Comparison of ENCODE assay signal across 16 cellular contexts in genomic region chr17:45914036-45914717, GRCh38. TPM values are rescaled to one million over a fixed set of nuclear protein-coding genes. Genes with fewer than 3 reads are reported as not detected.
A peak's percentile ranks its signal among the peaks of the same experiment; 100 is the strongest.
DNase-seq lines count a peak whose midpoint lies in the region; ATAC-seq and TF ChIP-seq lines count a peak whose summit lies in the region.
"Had no signal": no experiment of that assay in that cellular context is flagged by ENCODE, and none has a peak within 500 bp of the region (broad histone marks: within the 10 kb centered on the region; RNA-seq: fewer than 3 reads in every experiment).

No MANE protein-coding gene starts in this region.

- peaks cover 23% of the 10 kb centered on the region for H3K27me3 Mint-ChIP-seq in nephron progenitor cell (ENCODE audit: low read depth, poor library complexity)

- H3K9me3 ChIP-seq in BE2C (no peaks in the 10 kb centered on the region; the same call in 1 of the 2 replicates), mesenchymal stem cell (ENCODE audit: control insufficient read depth, low read length) (peaks cover 8% of the 10 kb centered on the region)
- H3K9me3 ChIP-seq: HAP-1 had no signal

- TF ChIP-seq CTCF in BE2C (IDR thresholded peaks at IDR 0.05; ENCODE audit: low read depth, low read length) (peak; percentile 16), nephron progenitor cell (IDR thresholded peaks at IDR 0.05) (no peak)

- no peak overlapping the region for H3K18ac ChIP-seq in mesenchymal stem cell (ENCODE audit: low read depth in 1 of 2, low read length in 2 of 2)

- 42% methylated on average over 9 of the region's 10 CpGs for WGBS in mesenchymal stem cell

- H4K91ac ChIP-seq in mesenchymal stem cell (ENCODE audit: low read length): peak overlapping the region; percentile 31

- no peaks in the 10 kb centered on the region for H3K79me1 ChIP-seq in mesenchymal stem cell (replicated peaks; ENCODE audit: low read length, poor library complexity, severe bottlenecking)

- H2BK15ac ChIP-seq in mesenchymal stem cell (ENCODE audit: low read depth, poor library complexity, severe bottlenecking): no peak overlapping the region

- no peaks in the 10 kb centered on the region for H3K27me3 ChIP-seq in BE2C
- H3K27me3 ChIP-seq in mesenchymal stem cell (ENCODE audit: control insufficient read depth in 1 of 2, insufficient read depth in 1 of 2, low read length in 2 of 2): peaks cover 32 to 58% of the 10 kb centered on the region in 2 experiments

- no peak overlapping the region for H2BK5ac ChIP-seq in mesenchymal stem cell (ENCODE audit: low read depth, low read length, poor library complexity, severe bottlenecking)

- H3K27ac Mint-ChIP-seq in nephron progenitor cell: no peak overlapping the region

- no peak overlapping the region for H3K4ac ChIP-seq in mesenchymal stem cell (ENCODE audit: low read depth in 1 of 2, low read length in 2 of 2)

- no peak overlapping the region for H2AK5ac ChIP-seq in mesenchymal stem cell (ENCODE audit: low read length, severe bottlenecking)

- no peak overlapping the region for H4K8ac ChIP-seq in mesenchymal stem cell (ENCODE audit: low read length)

- no peak overlapping the region for H3K9ac ChIP-seq in mesenchymal stem cell (ENCODE audit: low read length)

- H3K36me3 Mint-ChIP-seq in nephron progenitor cell (ENCODE audit: low read depth): peaks cover 10% of the 10 kb centered on the region

- H3K4me1 ChIP-seq in BE2C (peaks cover 3% of the 10 kb centered on the region), mesenchymal stem cell (ENCODE audit: control insufficient read depth, insufficient read depth, low read depth, low read length) (no peaks in the 10 kb centered on the region)
- H3K4me1 ChIP-seq: HAP-1 had no signal

- in situ Hi-C loops in SK-MEL-5 (cut with HindIII; ENCODE audit: low pct_unique_long_range_greater_than_20kb, low sequenced_read_pairs): no loop called here

- no peak overlapping the region for H2AFZ ChIP-seq in mesenchymal stem cell (ENCODE audit: low read depth, low read length)

- no peak overlapping the region for H3K4me2 ChIP-seq in mesenchymal stem cell (ENCODE audit: low read length, poor library complexity, severe bottlenecking)

- no peak overlapping the region for H2BK12ac ChIP-seq in mesenchymal stem cell (ENCODE audit: low read length in 2 of 2)

- H3K4me3 Mint-ChIP-seq in nephron progenitor cell: no peak overlapping the region

- no peak overlapping the region for H3K23ac ChIP-seq in mesenchymal stem cell (ENCODE audit: low read length in 2 of 2)

- no peak overlapping the region for H3K4me3 ChIP-seq in BE2C (ENCODE audit: low read depth, low read length)
- no peak overlapping the region for H3K4me3 ChIP-seq in mesenchymal stem cell (ENCODE audit: insufficient read depth in 1 of 2, low read depth in 1 of 2, low read length in 2 of 2)
- H3K4me3 ChIP-seq: HAP-1 had no signal

- peaks cover 28% of the 10 kb centered on the region for H3K4me1 Mint-ChIP-seq in nephron progenitor cell

- peak overlapping the region; percentile 32 for H3K27ac ChIP-seq in cingulate gyrus (ENCODE audit: low read depth, low read length)
- H3K27ac ChIP-seq in mesenchymal stem cell (ENCODE audit: low read length, poor library complexity, severe bottlenecking): no peak overlapping the region

- peaks cover 30% of the 10 kb centered on the region for H3K9me3 Mint-ChIP-seq in nephron progenitor cell

- no peak for ATAC-seq in HG03342 (IDR thresholded peaks at IDR 0.05; ENCODE audit: unreplicated experiment)
- ATAC-seq: Panc1 had no signal

- H3K36me3 ChIP-seq in BE2C: no peaks in the 10 kb centered on the region
- H3K36me3 ChIP-seq in mesenchymal stem cell (ENCODE audit: control insufficient read depth in 1 of 2, insufficient read depth in 2 of 2, low read depth in 1 of 2, low read length in 2 of 2): no peaks in the 10 kb centered on the region
- H3K36me3 ChIP-seq: HAP-1 had no signal

- no peak overlapping the region for H3K14ac ChIP-seq in mesenchymal stem cell (ENCODE audit: low read length in 2 of 2)

- DNase-seq in BE2C (no peak), SK-MEL-5 (ENCODE audit: low read depth, low spot score) (peak; percentile 76), mesenchymal stem cell (peak; percentile 90), nephron progenitor cell (no peak), RKO (ENCODE audit: low spot score) (no peak)
- no peak for DNase-seq in activated CD8-positive, alpha-beta memory T cell treated with anti-CD3 and anti-CD28 coated beads, Interleukin-2, amount 50 U/mL, for 48 hours
- DNase-seq: C1 segment of cervical spinal cord, Kasumi-1, NCI-H1417, NCI-H1930, NCI-H774, SHP77 treated with DMSO at 0.1 percent for 48 hours had no signal

- H2BK120ac ChIP-seq in mesenchymal stem cell (ENCODE audit: low read depth, low read length): no peak overlapping the region

RNA-seq across cellular contexts. Expression of gene MAPT, which starts 19.8 kb away (rescaled TPM):
- polyA plus RNA-seq in BE2C (2012; ENCODE audit: insufficient read depth, insufficient read length, low read depth): 43.2 TPM
- total RNA-seq in SK-MEL-5 (2014; rRNA removed; shearing (Covaris generic)): 1.9 and 3.7 TPM in 2 replicates
- 5.7 and 7.6 TPM in 2 replicates for polyA plus RNA-seq in SK-MEL-5 (2015; cell fraction: cytosol; rRNA removed)
- 6.3 and 11.3 TPM in 2 replicates for polyA plus RNA-seq in SK-MEL-5 (2015; cell fraction: nucleus; rRNA removed)
- 3.7 TPM for polyA plus RNA-seq in mesenchymal stem cell (2013, experiment 1 of 2)
- 3.1 TPM for polyA plus RNA-seq in mesenchymal stem cell (2013, experiment 2 of 2)

Comparison
In these comparisons a context has a peak if more than half of its experiments do, and no peak if none do; other contexts are left out.
1. DNase-seq: peak in SK-MEL-5 (single experiment) and mesenchymal stem cell (single experiment); none in BE2C (single experiment), nephron progenitor cell (single experiment), activated CD8-positive, alpha-beta memory T cell treated with anti-CD3 and anti-CD28 coated beads, Interleukin-2, amount 50 U/mL, for 48 hours (single experiment) and RKO (single experiment).